Comparison of ENCODE assay signal across 1 cellular context in genomic region chr7:79453558-79454324, GRCh38.
TF ChIP-seq lines count a peak whose summit lies in the region.

MAGI2 (minus strand) TSS chr7:79453667; CDS start chr7:79453320, 347 bp downstream.

TF ChIP-seq in HepG2, 621 proteins besides CTCF, POLR2A, EP300 and RAD21 (continued from another document and continues in another):
- TF ChIP-seq NFAT5 (CRISPR knock-in tag; IDR thresholded peaks at IDR 0.05) (no peak), KDM6A (CRISPR knock-in tag; IDR thresholded peaks at IDR 0.05; ENCODE audit: low read depth) (no peak), KDM5B (CRISPR knock-in tag; IDR thresholded peaks at IDR 0.05; ENCODE audit: borderline replicate concordance) (peak; percentile 76; the same call in 1 of the 2 replicates), NBN (conservative IDR thresholded peaks at IDR 0.05) (no peak), FIP1L1 (IDR thresholded peaks at IDR 0.05; ENCODE audit: borderline replicate concordance, insufficient read depth, low read depth, low read length) (no peak), ZBTB1 (CRISPR knock-in tag; IDR thresholded peaks at IDR 0.05; ENCODE audit: borderline replicate concordance) (no peak), MXD3 (CRISPR knock-in tag; IDR thresholded peaks at IDR 0.05) (no peak), MBD4 (IDR thresholded peaks at IDR 0.05; ENCODE audit: borderline replicate concordance, low read length) (no peak), CHD2 (IDR thresholded peaks at IDR 0.05; ENCODE audit: low read depth, low read length) (peak; percentile 70; the same call in 1 of the 2 replicates), HMG20A (CRISPR knock-in tag; IDR thresholded peaks at IDR 0.05; ENCODE audit: borderline replicate concordance) (no peak), GTF2F1 (IDR thresholded peaks at IDR 0.05; ENCODE audit: low read length) (no peak), HNF4A (CRISPR knock-in tag; IDR thresholded peaks at IDR 0.05) (0 out of 2 replicates have a peak, but pooled peaks have one; percentile 6), ZNF552 (CRISPR knock-in tag; IDR thresholded peaks at IDR 0.05; ENCODE audit: borderline replicate concordance) (peak; percentile 7; the same call in 1 of the 2 replicates), ZEB1 (IDR thresholded peaks at IDR 0.05; ENCODE audit: insufficient replicate concordance, low read depth) (no peak), ZSCAN29 (CRISPR knock-in tag; conservative IDR thresholded peaks at IDR 0.05) (0 out of 2 replicates have a peak, but pooled peaks have one; percentile 42), ZFP37 (CRISPR knock-in tag; IDR thresholded peaks at IDR 0.05; ENCODE audit: borderline replicate concordance) (peak; percentile 31; the same call in 1 of the 2 replicates), POGZ (CRISPR knock-in tag; IDR thresholded peaks at IDR 0.05) (peak; percentile 63; the same call in 1 of the 2 replicates), ZNF773 (CRISPR knock-in tag; IDR thresholded peaks at IDR 0.05; ENCODE audit: borderline replicate concordance) (no peak), HNRNPK (IDR thresholded peaks at IDR 0.05; ENCODE audit: low read depth, low read length, poor library complexity, severe bottlenecking) (peak; percentile 86), ZNF143 (CRISPR knock-in tag; IDR thresholded peaks at IDR 0.05) (no peak; the same call in 1 of the 2 replicates), ZNF441 (CRISPR knock-in tag; IDR thresholded peaks at IDR 0.05; ENCODE audit: borderline replicate concordance) (no peak), ELF1 (CRISPR knock-in tag; IDR thresholded peaks at IDR 0.05) (0 out of 2 replicates have a peak, but pooled peaks have one; percentile 41), ZNF570 (CRISPR knock-in tag; IDR thresholded peaks at IDR 0.05; ENCODE audit: borderline replicate concordance) (no peak), RCOR2 (CRISPR knock-in tag; IDR thresholded peaks at IDR 0.05) (no peak), JUND (CRISPR knock-in tag; IDR thresholded peaks at IDR 0.05) (no peak), CAMTA2 (CRISPR knock-in tag; IDR thresholded peaks at IDR 0.05; ENCODE audit: borderline replicate concordance) (no peak), SOX5 (CRISPR knock-in tag; IDR thresholded peaks at IDR 0.05; ENCODE audit: borderline replicate concordance) (no peak), ZNF10 (CRISPR knock-in tag; IDR thresholded peaks at IDR 0.05; ENCODE audit: borderline replicate concordance, low read depth) (no peak), ZNF737 (CRISPR knock-in tag; IDR thresholded peaks at IDR 0.05; ENCODE audit: borderline replicate concordance) (no peak), RNF219 (CRISPR knock-in tag; IDR thresholded peaks at IDR 0.05) (no peak), SALL1 (CRISPR knock-in tag; IDR thresholded peaks at IDR 0.05) (peak; percentile 68; the same call in 1 of the 2 replicates), ZNF563 (CRISPR knock-in tag; IDR thresholded peaks at IDR 0.05) (0 out of 2 replicates have a peak, but pooled peaks have one; percentile 44), MTA1 (CRISPR knock-in tag; IDR thresholded peaks at IDR 0.05; ENCODE audit: borderline replicate concordance) (no peak), ZNF724P (CRISPR knock-in tag; IDR thresholded peaks at IDR 0.05; ENCODE audit: borderline replicate concordance) (0 out of 2 replicates have a peak, but pooled peaks have one; percentile 51), MAFF (IDR thresholded peaks at IDR 0.05; ENCODE audit: low read depth, low read length) (no peak), ZFP36L2 (CRISPR knock-in tag; IDR thresholded peaks at IDR 0.05) (no peak), ZFYVE20 (CRISPR knock-in tag; IDR thresholded peaks at IDR 0.05; ENCODE audit: borderline replicate concordance, low read depth) (no peak), ZFP91 (CRISPR knock-in tag; IDR thresholded peaks at IDR 0.05; ENCODE audit: borderline replicate concordance) (peak; percentile 60), ZBTB7A (CRISPR knock-in tag; IDR thresholded peaks at IDR 0.05) (no peak), RFXAP (CRISPR knock-in tag; IDR thresholded peaks at IDR 0.05; ENCODE audit: borderline replicate concordance) (0 out of 2 replicates have a peak, but pooled peaks have one; percentile 61), POGK (CRISPR knock-in tag; conservative IDR thresholded peaks at IDR 0.05) (no peak; the same call in 1 of the 2 replicates), ZNF501 (CRISPR knock-in tag; IDR thresholded peaks at IDR 0.05) (0 out of 2 replicates have a peak, but pooled peaks have one; percentile 17), ZNF766 (CRISPR knock-in tag; IDR thresholded peaks at IDR 0.05; ENCODE audit: borderline replicate concordance) (peak; percentile 62; the same call in 1 of the 2 replicates), PLSCR1 (CRISPR knock-in tag; IDR thresholded peaks at IDR 0.05; ENCODE audit: borderline replicate concordance) (no peak), NR2C2 (CRISPR knock-in tag; IDR thresholded peaks at IDR 0.05; ENCODE audit: borderline replicate concordance) (peak; percentile 97), NFATC3 (CRISPR knock-in tag; IDR thresholded peaks at IDR 0.05) (no peak), ZNF263 (CRISPR knock-in tag; IDR thresholded peaks at IDR 0.05) (peak; percentile 87), ZNF761 (CRISPR knock-in tag; conservative IDR thresholded peaks at IDR 0.05) (no peak), ZNF337 (CRISPR knock-in tag; IDR thresholded peaks at IDR 0.05; ENCODE audit: borderline replicate concordance, low read depth) (no peak), LBX2 (CRISPR knock-in tag; IDR thresholded peaks at IDR 0.05; ENCODE audit: borderline replicate concordance) (no peak), TARDBP (CRISPR knock-in tag; IDR thresholded peaks at IDR 0.05) (peak; percentile 54; the same call in 1 of the 2 replicates), GABPB1 (CRISPR knock-in tag; IDR thresholded peaks at IDR 0.05) (peak; percentile 95), MIER3 (CRISPR knock-in tag; IDR thresholded peaks at IDR 0.05; ENCODE audit: borderline replicate concordance) (no peak), PHF5A (CRISPR knock-in tag; IDR thresholded peaks at IDR 0.05; ENCODE audit: low read depth, unreplicated experiment) (no peak), GABPA (IDR thresholded peaks at IDR 0.05; ENCODE audit: low read depth, low read length) (peak; percentile 47), GABPA (CRISPR knock-in tag; IDR thresholded peaks at IDR 0.05; ENCODE audit: low read depth) (peak; percentile 73), ZNF891 (CRISPR knock-in tag; IDR thresholded peaks at IDR 0.05) (peak; percentile 58), CENPT (CRISPR knock-in tag; IDR thresholded peaks at IDR 0.05; ENCODE audit: low read depth) (no peak), ZNF431 (CRISPR knock-in tag; IDR thresholded peaks at IDR 0.05; ENCODE audit: borderline replicate concordance, low read depth) (no peak), RXRA (CRISPR knock-in tag; IDR thresholded peaks at IDR 0.05) (peak; percentile 14; the same call in 1 of the 2 replicates), ZBTB39 (CRISPR knock-in tag; IDR thresholded peaks at IDR 0.05) (peak; percentile 74; the same call in 1 of the 2 replicates)
